Comparison of ENCODE assay signal across 34 cellular contexts in genomic region chr2:2808551-2809058, GRCh38.
"Had no signal": no experiment of that assay in that cellular context is flagged by ENCODE, and none has a peak within 500 bp of the region (broad histone marks: within the 10 kb centered on the region; RNA-seq: fewer than 3 reads in every experiment).

No MANE protein-coding gene starts in this region.

- H3K27me3 ChIP-seq: brain microvascular endothelial cell, dorsolateral prefrontal cortex had no signal

- H3K36me3 ChIP-seq: brain microvascular endothelial cell, WERI-Rb-1 had no signal

- H3K36me3 Mint-ChIP-seq: activated CD8-positive, alpha-beta memory T cell treated with anti-CD3 and anti-CD28 coated beads, Interleukin-2, amount 10 ng/mL, durations not matched to agents 7 days and 5 days; activated naive CD4-positive, alpha-beta T cell treated with anti-CD3 and anti-CD28 coated beads, Interleukin-2, amount 10 ng/mL, durations not matched to agents 7 days and 5 days; activated naive CD8-positive, alpha-beta T cell treated with anti-CD3 and anti-CD28 coated beads, Interleukin-2, amount 10 ng/mL, durations not matched to agents 7 days and 5 days had no signal

- H3K27me3 Mint-ChIP-seq: activated B cell treated with CpG ODN at 0.5 μM for 24 hours; activated CD8-positive, alpha-beta memory T cell treated with anti-CD3 and anti-CD28 coated beads, Interleukin-2, amount 10 ng/mL, durations not matched to agents 7 days and 5 days; activated CD8-positive, alpha-beta T cell treated with anti-CD3 and anti-CD28 coated beads for 36 hours; activated naive CD8-positive, alpha-beta T cell treated with anti-CD3 and anti-CD28 coated beads, Interleukin-2, amount 10 ng/mL, durations not matched to agents 7 days and 5 days; dendritic cell treated with granulocyte-macrophage colony-stimulating factor and Interleukin-4, amounts not matched to agents 40 ng/mL and 50 ng/mL, for 4 days had no signal

- FAIRE-seq: astrocyte, bronchial epithelial cell, endometrium, endothelial cell of umbilical vein, frontal cortex had no signal

- H3K27ac Mint-ChIP-seq: activated B cell treated with CpG ODN at 0.5 μM for 24 hours; activated CD8-positive, alpha-beta memory T cell treated with anti-CD3 and anti-CD28 coated beads, Interleukin-2, amount 10 ng/mL, durations not matched to agents 7 days and 5 days; activated CD8-positive, alpha-beta T cell treated with anti-CD3 and anti-CD28 coated beads for 36 hours; activated naive CD4-positive, alpha-beta T cell treated with anti-CD3 and anti-CD28 coated beads, Interleukin-2, amount 10 ng/mL, durations not matched to agents 7 days and 5 days; activated naive CD4-positive, alpha-beta T cell treated with anti-CD3 and anti-CD28 coated beads, Interleukin-2, amount 50 U/mL, for 72 hours; activated naive CD8-positive, alpha-beta T cell treated with anti-CD3 and anti-CD28 coated beads, Interleukin-2, amount 10 ng/mL, durations not matched to agents 7 days and 5 days; activated T-cell treated with anti-CD3 and anti-CD28 coated beads, Interleukin-2, amount 50 U/mL, for 24 hours; activated T-cell treated with anti-CD3 and anti-CD28 coated beads, Interleukin-2, amount 50 U/mL, for 72 hours; dendritic cell treated with granulocyte-macrophage colony-stimulating factor and Interleukin-4, amounts not matched to agents 40 ng/mL and 50 ng/mL, for 4 days; effector memory CD8-positive, alpha-beta T cell; T-helper 17 cell; T-helper 2 cell treated with Interferon-gamma antibody and Interleukin-4, amounts not matched to agents 5 μg/mL and 100 μg/mL, for 36 hours had no signal

- H3K9me3 Mint-ChIP-seq: T-helper 2 cell treated with Interferon-gamma antibody and Interleukin-4, amounts not matched to agents 5 μg/mL and 100 μg/mL, for 36 hours had no signal

- H3K27ac ChIP-seq: brain microvascular endothelial cell, coronary artery, dorsolateral prefrontal cortex, epithelial cell of prostate, WERI-Rb-1 had no signal

- H3K4me3 Mint-ChIP-seq: activated B cell treated with CpG ODN at 0.5 μM for 24 hours; activated CD8-positive, alpha-beta memory T cell treated with anti-CD3 and anti-CD28 coated beads, Interleukin-2, amount 10 ng/mL, durations not matched to agents 7 days and 5 days; activated CD8-positive, alpha-beta T cell treated with anti-CD3 and anti-CD28 coated beads for 36 hours; activated naive CD4-positive, alpha-beta T cell treated with anti-CD3 and anti-CD28 coated beads, Interleukin-2, amount 10 ng/mL, durations not matched to agents 7 days and 5 days; activated naive CD8-positive, alpha-beta T cell treated with anti-CD3 and anti-CD28 coated beads, Interleukin-2, amount 10 ng/mL, durations not matched to agents 7 days and 5 days; activated T-cell treated with anti-CD3 and anti-CD28 coated beads, Interleukin-2, amount 50 U/mL, for 24 hours; activated T-cell treated with anti-CD3 and anti-CD28 coated beads, Interleukin-2, amount 50 U/mL, for 72 hours; central memory CD8-positive, alpha-beta T cell; dendritic cell treated with granulocyte-macrophage colony-stimulating factor and Interleukin-4, amounts not matched to agents 40 ng/mL and 50 ng/mL, for 4 days; effector memory CD8-positive, alpha-beta T cell; T-helper 17 cell; T-helper 2 cell treated with Interferon-gamma antibody and Interleukin-4, amounts not matched to agents 5 μg/mL and 100 μg/mL, for 36 hours had no signal

- H3K4me1 Mint-ChIP-seq: activated B cell treated with CpG ODN at 0.5 μM for 24 hours; activated CD8-positive, alpha-beta memory T cell treated with anti-CD3 and anti-CD28 coated beads, Interleukin-2, amount 10 ng/mL, durations not matched to agents 7 days and 5 days; activated naive CD4-positive, alpha-beta T cell treated with anti-CD3 and anti-CD28 coated beads, Interleukin-2, amount 10 ng/mL, durations not matched to agents 7 days and 5 days; activated naive CD8-positive, alpha-beta T cell treated with anti-CD3 and anti-CD28 coated beads, Interleukin-2, amount 10 ng/mL, durations not matched to agents 7 days and 5 days; central memory CD8-positive, alpha-beta T cell; T-helper 17 cell had no signal

- DNase-seq: activated B cell treated with CpG ODN at 0.5 μM for 24 hours; activated CD4-positive, alpha-beta T cell treated with anti-CD3 and anti-CD28 coated beads for 48 hours; activated CD4-positive, alpha-beta T cell treated with anti-CD3 and anti-CD28 coated beads, Interleukin-2, amount 50 U/mL, for 1 hour; activated CD4-positive, alpha-beta T cell treated with anti-CD3 and anti-CD28 coated beads, Interleukin-2, amount 50 U/mL, for 48 hours; activated CD8-positive, alpha-beta memory T cell treated with anti-CD3 and anti-CD28 coated beads, Interleukin-2, amount 10 ng/mL, durations not matched to agents 7 days and 5 days; activated CD8-positive, alpha-beta memory T cell treated with anti-CD3 and anti-CD28 coated beads, Interleukin-2, amount 50 U/mL, for 4 hours; activated CD8-positive, alpha-beta T cell treated with anti-CD3 and anti-CD28 coated beads for 36 hours; activated gamma-delta T cell; activated naive CD4-positive, alpha-beta T cell; activated naive CD4-positive, alpha-beta T cell treated with anti-CD3 and anti-CD28 coated beads, Interleukin-2, amount 10 ng/mL, durations not matched to agents 7 days and 5 days; activated naive CD8-positive, alpha-beta T cell treated with anti-CD3 and anti-CD28 coated beads, Interleukin-2, amount 10 ng/mL, durations not matched to agents 7 days and 5 days; activated T-cell treated with anti-CD3 and anti-CD28 coated beads for 4 hours; activated T-cell treated with anti-CD3 and anti-CD28 coated beads, Interleukin-2, amount 50 U/mL, for 24 hours; activated T-cell treated with anti-CD3 and anti-CD28 coated beads, Interleukin-2, amount 50 U/mL, for 72 hours; anterior cingulate cortex; brain microvascular endothelial cell; dorsolateral prefrontal cortex; effector memory CD8-positive, alpha-beta T cell; foreskin fibroblast; T-helper 1 cell; T-helper 17 cell; T1000; WERI-Rb-1 had no signal

- H3K4me3 ChIP-seq: coronary artery, dorsolateral prefrontal cortex had no signal
